In the genomic region with DNA sequence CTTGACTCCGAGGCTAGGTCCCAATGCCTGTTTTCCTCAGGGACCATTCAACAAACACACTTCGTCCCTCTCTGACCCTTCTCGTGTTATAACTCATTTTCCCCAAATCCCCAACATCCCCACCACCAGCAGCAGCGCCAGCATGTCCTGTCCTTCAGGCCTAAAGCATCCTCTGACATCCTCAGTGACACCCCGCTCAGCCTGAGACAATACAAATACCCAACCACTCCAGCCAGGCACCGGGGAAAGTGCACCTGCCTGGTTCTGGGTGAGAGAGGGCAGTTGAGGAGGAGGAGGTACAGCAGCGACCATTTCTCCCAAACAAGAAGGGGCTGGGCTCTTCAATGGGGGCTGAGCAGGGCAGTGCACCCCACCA, we compare ENCODE assay signal across 8 cellular contexts.
DNase-seq lines count a peak whose midpoint lies in the region; ATAC-seq and TF ChIP-seq lines count a peak whose summit lies in the region.

No MANE protein-coding gene starts in this region.

- no peaks in the 10 kb centered on the region for H3K36me3 Mint-ChIP-seq in nephron progenitor cell (ENCODE audit: low read depth)

- peak overlapping the region; percentile 86 to 100 (median 98) for H3K27ac ChIP-seq in BLaER1 treated with 17β-estradiol and CSF1 and Interleukin-3, amounts not matched to agents 10 nM and 100 nM
- peak overlapping the region; percentile 98 to 100 for H3K27ac ChIP-seq in coronary artery

- H3K9ac ChIP-seq in BLaER1 treated with 17β-estradiol and CSF1 and Interleukin-3, amounts not matched to agents 10 nM and 100 nM: peak overlapping the region; percentile 84 to 100 (median 98)

- peak overlapping the region; percentile 74 for H3K4me3 Mint-ChIP-seq in nephron progenitor cell

- H3K27me3 ChIP-seq in BLaER1 treated with 17β-estradiol and CSF1 and Interleukin-3, amounts not matched to agents 10 nM and 100 nM: no peaks in the 10 kb centered on the region

- H3K4me1 ChIP-seq in BLaER1 treated with 17β-estradiol and CSF1 and Interleukin-3, amounts not matched to agents 10 nM and 100 nM: peaks cover 53 to 64% (median 59%) of the 10 kb centered on the region in 10 experiments

- no peak for DNase-seq in LNCaP clone FGC (ENCODE audit: low read depth)
- DNase-seq in coronary artery (ENCODE audit: low spot score): no peak
- DNase-seq in nephron progenitor cell: no peak
- DNase-seq in NCI-H2081 treated with DMSO at 0.1 percent for 48 hours (lab: John Stamatoyannopoulos, UW): no peak
- DNase-seq in NCI-H774 (lab: John Stamatoyannopoulos, UW): no peak
- DNase-seq in globus pallidus (ENCODE audit: low spot score): no peak

- no peak for ATAC-seq in HG03565 (IDR thresholded peaks at IDR 0.05; ENCODE audit: unreplicated experiment)

- H3K27me3 Mint-ChIP-seq in nephron progenitor cell (ENCODE audit: low read depth, poor library complexity): peaks cover 2% of the 10 kb centered on the region

- no peaks in the 10 kb centered on the region for H3K9me3 Mint-ChIP-seq in nephron progenitor cell

- H3K4me3 ChIP-seq in BLaER1 treated with 17β-estradiol and CSF1 and Interleukin-3, amounts not matched to agents 10 nM and 100 nM: peak overlapping the region; percentile 45 to 98 (median 85)
- peak overlapping the region; percentile 52 for H3K4me3 ChIP-seq in LNCaP clone FGC (ENCODE audit: low read depth, low read length)
- peak overlapping the region; percentile 68 for H3K4me3 ChIP-seq in coronary artery

- H3K27ac Mint-ChIP-seq in nephron progenitor cell: peak overlapping the region; percentile 91

- H3K4me1 Mint-ChIP-seq in nephron progenitor cell: peaks cover 67% of the 10 kb centered on the region

- H3K4me2 ChIP-seq in BLaER1 treated with 17β-estradiol and CSF1 and Interleukin-3, amounts not matched to agents 10 nM and 100 nM: peak overlapping the region; percentile 97 to 100 (median 99)

- H3K9me3 ChIP-seq in BLaER1 treated with 17β-estradiol and CSF1 and Interleukin-3, amounts not matched to agents 10 nM and 100 nM (replicated peaks in 1 of 11): no peaks in the 10 kb centered on the region

- H4K20me1 ChIP-seq in BLaER1 treated with 17β-estradiol and CSF1 and Interleukin-3, amounts not matched to agents 10 nM and 100 nM: peaks cover 4 to 59% (median 18%) of the 10 kb centered on the region in 11 experiments; a peak in 14 of 22 replicates

- H3K36me3 ChIP-seq in BLaER1 treated with 17β-estradiol and CSF1 and Interleukin-3, amounts not matched to agents 10 nM and 100 nM: 0 out of 22 replicates have a peak, but pooled peaks cover 0 to 5% (median 0%) of the 10 kb centered on the region in 11 experiments

- TF ChIP-seq CTCF in LNCaP clone FGC (IDR thresholded peaks at IDR 0.05; ENCODE audit: control insufficient read depth, extremely low read depth, insufficient read depth) (no peak), coronary artery (IDR thresholded peaks at IDR 0.05) (no peak), nephron progenitor cell (IDR thresholded peaks at IDR 0.05) (no peak)
